28 cellular contexts compared by ENCODE assay signal in the genomic region with DNA sequence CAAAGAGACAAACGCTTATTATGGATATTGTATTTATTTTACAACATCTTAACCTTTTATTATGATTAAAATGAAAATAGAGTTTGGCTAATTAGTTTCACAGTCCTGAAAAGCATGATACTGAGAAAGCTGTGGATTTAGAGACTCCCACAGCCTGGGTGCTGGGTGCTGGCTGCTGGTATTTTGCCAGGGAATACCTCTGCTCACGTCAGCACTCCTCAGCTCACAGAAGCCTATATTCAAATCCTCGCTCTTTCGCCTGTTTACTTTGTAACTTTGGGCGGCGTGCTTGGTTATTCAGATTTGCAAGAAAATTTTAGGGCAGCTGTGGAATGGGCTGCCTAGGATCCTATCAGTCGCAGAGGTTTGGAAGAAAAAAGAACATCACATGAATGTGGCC.
"Had no signal": no experiment of that assay in that cellular context is flagged by ENCODE, and none has a peak within 500 bp of the region (broad histone marks: within the 10 kb centered on the region; RNA-seq: fewer than 3 reads in every experiment).

No MANE protein-coding gene starts in this region.

- DNase-seq: activated CD4-positive, alpha-beta memory T cell treated with anti-CD3 and anti-CD28 coated beads for 36 hours; activated CD4-positive, alpha-beta T cell treated with anti-CD3 and anti-CD28 coated beads for 36 hours; activated CD4-positive, alpha-beta T cell treated with anti-CD3 and anti-CD28 coated beads, Interleukin-2, amount 10 ng/mL, durations not matched to agents 24 days and 14 days; activated CD4-positive, CD25-positive, alpha-beta regulatory T cell; activated CD4-positive, CD25-positive, alpha-beta regulatory T cell treated with anti-CD3 and anti-CD28 coated beads, Interleukin-2, amount 50 U/mL, for 72 hours; activated CD8-positive, alpha-beta memory T cell treated with anti-CD3 and anti-CD28 coated beads, Interleukin-2, amount 10 ng/mL, durations not matched to agents 7 days and 5 days; activated CD8-positive, alpha-beta memory T cell treated with anti-CD3 and anti-CD28 coated beads, Interleukin-2, amount 50 U/mL, for 4 hours; activated CD8-positive, alpha-beta T cell treated with anti-CD3 and anti-CD28 coated beads, Interleukin-2, amount 10 ng/mL, durations not matched to agents 7 days and 5 days; activated effector memory CD4-positive, alpha-beta T cell treated with anti-CD3 and anti-CD28 coated beads, Interleukin-2, amount 50 U/mL, for 16 hours; activated naive CD4-positive, alpha-beta T cell; activated naive CD4-positive, alpha-beta T cell treated with anti-CD3 and anti-CD28 coated beads, Interleukin-2, amount 10 ng/mL, durations not matched to agents 7 days and 5 days; activated naive CD8-positive, alpha-beta T cell treated with anti-CD3 and anti-CD28 coated beads, Interleukin-2, amount 10 ng/mL, durations not matched to agents 7 days and 5 days; activated T-cell treated with anti-CD3 and anti-CD28 coated beads, Interleukin-2, amount 50 U/mL, for 1 hour; activated T-cell treated with anti-CD3 and anti-CD28 coated beads, Interleukin-2, amount 50 U/mL, for 48 hours; amniotic stem cell; anterior cingulate cortex; brain microvascular endothelial cell; cortex of kidney; dermis blood vessel endothelial cell; effector CD4-positive, alpha-beta T cell; effector memory CD8-positive, alpha-beta T cell; erythroblast; foreskin keratinocyte; gastrocnemius medialis; glutamatergic neuron; heart left ventricle; T-helper 2 cell had no signal

- ATAC-seq: activated CD4-positive, alpha-beta T cell treated with anti-CD3 and anti-CD28 coated beads for 36 hours; activated CD8-positive, alpha-beta memory T cell treated with anti-CD3 and anti-CD28 coated beads, Interleukin-2, amount 10 ng/mL, durations not matched to agents 7 days and 5 days; activated CD8-positive, alpha-beta T cell treated with anti-CD3 and anti-CD28 coated beads, Interleukin-2, amount 10 ng/mL, durations not matched to agents 7 days and 5 days; activated naive CD4-positive, alpha-beta T cell treated with anti-CD3 and anti-CD28 coated beads, Interleukin-2, amount 50 U/mL, for 72 hours; effector memory CD8-positive, alpha-beta T cell; foreskin keratinocyte; gastrocnemius medialis; heart left ventricle had no signal
